In genomic region chr12:92077530-92077929, GRCh38 we compare ENCODE assay signal across 12 cellular contexts.
DNase-seq lines count a peak whose midpoint lies in the region; ATAC-seq and TF ChIP-seq lines count a peak whose summit lies in the region.
"Had no signal": no experiment of that assay in that cellular context is flagged by ENCODE, and none has a peak within 500 bp of the region (broad histone marks: within the 10 kb centered on the region; RNA-seq: fewer than 3 reads in every experiment).

No MANE protein-coding gene starts in this region.

- H3K23ac ChIP-seq in IMR-90 (ENCODE audit: low read depth, low read length), result peak overlapping the region; percentile 49

- no peak for TF ChIP-seq CTCF in CD14-positive monocyte (IDR thresholded peaks at IDR 0.05)
- no peak for TF ChIP-seq CTCF in IMR-90 (conservative IDR thresholded peaks at IDR 0.05; ENCODE audit: low read depth, low read length)
- TF ChIP-seq CTCF in MCF 10A (IDR thresholded peaks at IDR 0.05; ENCODE audit: unreplicated experiment), result no peak
- TF ChIP-seq CTCF in neutrophil (IDR thresholded peaks at IDR 0.05), result no peak
- TF ChIP-seq CTCF in neural progenitor cell (IDR thresholded peaks at IDR 0.05), result no peak

- peaks cover 0 to 5% (median 0%) of the 10 kb centered on the region in 7 donors for H3K9me3 Mint-ChIP-seq in CD14-positive monocyte
- H3K9me3 Mint-ChIP-seq in MCF 10A (ENCODE audit: unreplicated experiment), result peaks cover 7% of the 10 kb centered on the region
- peaks cover 4% of the 10 kb centered on the region for H3K9me3 Mint-ChIP-seq in neural progenitor cell
- H3K9me3 Mint-ChIP-seq: effector memory CD8-positive, alpha-beta T cell had no signal

- H2BK15ac ChIP-seq in IMR-90 (ENCODE audit: low read depth, low read length), result peak overlapping the region; percentile 82; the same call in 2 of the 3 replicates

- H3K56ac ChIP-seq in IMR-90 (ENCODE audit: extremely low read depth, insufficient read depth, low read length), result peak overlapping the region; percentile 75

- POLR2A ChIA-PET in IMR-90 (lab: Charles Lee; ENCODE audit: unreplicated experiment) (interaction anchor here (0.5 kb wide), 1 partner anchor 71 kb away, joined by 4 read pairs; no protein-coding TSS in a partner anchor), MCF 10A (lab: Yijun Ruan, JAX) (interaction anchor here (0.8 to 4.7 kb wide), 17 partner anchors 9 to 358 kb away, joined by 3 to 41 read pairs (median 5); partner anchors contain the start of gene BTG1)

- peak overlapping the region; percentile 90 for H3K4ac ChIP-seq in IMR-90 (ENCODE audit: low read depth, low read length)

- in situ Hi-C loops in IMR-90 (cut with MboI; ENCODE audit: low sequenced_read_pairs), result no loop called here

- no peak overlapping the region for H3K4me3 ChIP-seq in IMR-90 (ENCODE audit: insufficient read depth, low read depth, low read length)
- no peak overlapping the region for H3K4me3 ChIP-seq in neutrophil (ENCODE audit: low read depth in 1 of 2, low read length in 1 of 2)
- H3K4me3 ChIP-seq in neural progenitor cell, result no peak overlapping the region
- H3K4me3 ChIP-seq: gastrocnemius medialis had no signal

- no peak for TF ChIP-seq RAD21 in IMR-90 (IDR thresholded peaks at IDR 0.05; ENCODE audit: low read length)

- BruUV-seq in IMR-90 (replicated peaks; lab: Mats Ljungman, UMichigan) (no TSS peak), MCF 10A (replicated peaks; lab: Mats Ljungman, UMichigan) (no TSS peak)

- peak overlapping the region in 1 of 2 donors; percentile 75 for H3K4me3 Mint-ChIP-seq in CD14-positive monocyte
- no peak overlapping the region for H3K4me3 Mint-ChIP-seq in MCF 10A (ENCODE audit: unreplicated experiment)
- H3K4me3 Mint-ChIP-seq in neural progenitor cell, result no peak overlapping the region
- H3K4me3 Mint-ChIP-seq: effector memory CD8-positive, alpha-beta T cell had no signal

- peak overlapping the region; percentile 99 for H2BK5ac ChIP-seq in IMR-90 (ENCODE audit: low read depth, low read length, poor library complexity, severe bottlenecking)

- peak overlapping the region; percentile 97 for H2BK20ac ChIP-seq in IMR-90 (ENCODE audit: low read depth, low read length)

- peak overlapping the region; percentile 74 for H3K18ac ChIP-seq in IMR-90 (ENCODE audit: low read depth, low read length)

- no peak overlapping the region for H3K9ac ChIP-seq in IMR-90 (ENCODE audit: low read depth, low read length)
- no peak overlapping the region for H3K9ac ChIP-seq in neural progenitor cell

- peaks cover 0 to 3% of the 10 kb centered on the region in 2 donors for H3K36me3 Mint-ChIP-seq in CD14-positive monocyte
- H3K36me3 Mint-ChIP-seq in MCF 10A (ENCODE audit: insufficient read depth, unreplicated experiment), result peaks cover 27% of the 10 kb centered on the region
- H3K36me3 Mint-ChIP-seq in neural progenitor cell, result no peaks in the 10 kb centered on the region

- no peak for ATAC-seq in IMR-90 (ENCODE audit: low read depth)
- ATAC-seq in GM21576 (IDR thresholded peaks at IDR 0.05; ENCODE audit: unreplicated experiment), result no peak
- ATAC-seq: effector memory CD8-positive, alpha-beta T cell had no signal

- H4K5ac ChIP-seq in IMR-90 (ENCODE audit: low read depth, low read length), result peak overlapping the region; percentile 87

- H3K4me1 Mint-ChIP-seq in CD14-positive monocyte (peaks cover 80% of the 10 kb centered on the region), MCF 10A (ENCODE audit: insufficient read depth, unreplicated experiment) (peaks cover 60% of the 10 kb centered on the region), neural progenitor cell (peaks cover 25% of the 10 kb centered on the region)

- no peaks in the 10 kb centered on the region for H4K20me1 ChIP-seq in IMR-90 (ENCODE audit: insufficient read depth, low read length)
- no peaks in the 10 kb centered on the region for H4K20me1 ChIP-seq in neural progenitor cell (ENCODE audit: low read depth)

- H2AK5ac ChIP-seq in IMR-90 (ENCODE audit: low read depth, low read length), result peak overlapping the region; percentile 73

- no peaks in the 10 kb centered on the region for H3K9me3 ChIP-seq in IMR-90 (ENCODE audit: control insufficient read depth, insufficient read depth, low read length)
- H3K9me3 ChIP-seq in neutrophil, result no peaks in the 10 kb centered on the region
- no peaks in the 10 kb centered on the region for H3K9me3 ChIP-seq in neural progenitor cell (ENCODE audit: low read depth)
- H3K9me3 ChIP-seq: gastrocnemius medialis had no signal

- H3K79me1 ChIP-seq in IMR-90 (ENCODE audit: low read depth in 1 of 2, low read length in 2 of 2), result peaks cover 8 to 25% of the 10 kb centered on the region in 2 experiments; a peak in 3 of 4 replicates

- peak overlapping the region; percentile 7 to 77; a peak in 3 of 4 replicates for H4K8ac ChIP-seq in IMR-90 (ENCODE audit: low read depth in 2 of 2, low read length in 2 of 2)

- H3K27me3 Mint-ChIP-seq in CD14-positive monocyte (ENCODE audit: low read depth in 3 of 3), result no peaks in the 10 kb centered on the region
- H3K27me3 Mint-ChIP-seq in MCF 10A (ENCODE audit: insufficient read depth, unreplicated experiment), result no peaks in the 10 kb centered on the region
- no peaks in the 10 kb centered on the region for H3K27me3 Mint-ChIP-seq in neural progenitor cell (ENCODE audit: insufficient read depth, low read depth)
- H3K27me3 Mint-ChIP-seq: effector memory CD8-positive, alpha-beta T cell had no signal

- TF ChIP-seq POLR2A in IMR-90 (IDR thresholded peaks at IDR 0.05; ENCODE audit: low read depth, low read length), result no peak

- peaks cover 20% of the 10 kb centered on the region for H3K9me1 ChIP-seq in IMR-90 (ENCODE audit: insufficient read depth, low read length)

- no peak overlapping the region for H2AFZ ChIP-seq in IMR-90 (replicated peaks; ENCODE audit: low read length, poor library complexity)
- H2AFZ ChIP-seq in neural progenitor cell (replicated peaks), result no peak overlapping the region

- dilution Hi-C loops in IMR-90 (cut with HindIII; ENCODE audit: low sequenced_read_pairs, unreplicated experiment), result no loop called here

- intact Hi-C loops in CD14-positive monocyte (cut with micrococcal nuclease) (loop anchor here in 1 of 2 donors (10.0 kb wide), 1 partner anchor 47 kb away; no protein-coding TSS in a partner anchor), IMR-90 (cut with micrococcal nuclease) (loop anchor here (5.0 kb wide), 1 partner anchor 90 kb away; no protein-coding TSS in a partner anchor), MCF 10A (cut with micrococcal nuclease) (no loop called here)

- H3K79me2 ChIP-seq in neural progenitor cell (ENCODE audit: low read depth), result no peaks in the 10 kb centered on the region

- CTCF ChIA-PET in IMR-90 (lab: Yijun Ruan, JAX) (interaction anchor here (1.1 kb wide), 1 partner anchor 17 kb away, joined by 4 read pairs; no protein-coding TSS in a partner anchor), MCF 10A (lab: Yijun Ruan, JAX) (interaction anchor here (1.1 kb wide), 1 partner anchor 147 kb away, joined by 3 read pairs; no protein-coding TSS in a partner anchor)

- peak overlapping the region; percentile 86 for H3K14ac ChIP-seq in IMR-90 (replicated peaks; ENCODE audit: low read depth, low read length)

- WGBS in IMR-90 (ENCODE audit: extremely low coverage in 2 of 2, insufficient read length in 1 of 2), 2 experiments, result 83% methylated on average over 1 of the region's 1 CpG; no CpG with 5 or more reads in 1 of the 2 experiments

- peak overlapping the region; percentile 97 for H4K91ac ChIP-seq in IMR-90 (ENCODE audit: insufficient read depth, low read depth, low read length)

- H3K27me3 ChIP-seq in IMR-90 (ENCODE audit: control insufficient read depth, insufficient read depth, low read length) (no peaks in the 10 kb centered on the region), neutrophil (no peaks in the 10 kb centered on the region), neural progenitor cell (no peaks in the 10 kb centered on the region)
- H3K27me3 ChIP-seq: gastrocnemius medialis had no signal

- H3K27ac Mint-ChIP-seq in CD14-positive monocyte, result peak overlapping the region; percentile 40 to 93 (median 83)
- peak overlapping the region; percentile 95 for H3K27ac Mint-ChIP-seq in MCF 10A (ENCODE audit: low read depth, unreplicated experiment)
- no peak overlapping the region for H3K27ac Mint-ChIP-seq in neural progenitor cell
- H3K27ac Mint-ChIP-seq: effector memory CD8-positive, alpha-beta T cell had no signal

- no peak overlapping the region for H2AK9ac ChIP-seq in IMR-90 (replicated peaks; ENCODE audit: low read depth, low read length, poor library complexity)

- H3F3A ChIP-seq in neural progenitor cell (ENCODE audit: low read depth), result no peaks in the 10 kb centered on the region

- H3K27ac ChIP-seq in IMR-90 (ENCODE audit: insufficient read depth, low read length) (peak overlapping the region; percentile 91), neutrophil (peak overlapping the region; percentile 76), neural progenitor cell (no peak overlapping the region)
- H3K27ac ChIP-seq: C4-2B had no signal

- H3K4me1 ChIP-seq in IMR-90 (ENCODE audit: control insufficient read depth, insufficient read depth, low read length) (peaks cover 26% of the 10 kb centered on the region), neutrophil (ENCODE audit: control insufficient read depth in 1 of 2, insufficient read depth in 1 of 2, low read depth in 1 of 2, low read length in 1 of 2) (peaks cover 46 to 50% of the 10 kb centered on the region in 2 experiments), neural progenitor cell (peaks cover 16% of the 10 kb centered on the region)

- H3K4me2 ChIP-seq in IMR-90 (ENCODE audit: low read depth, low read length), result no peak overlapping the region; the same call in 1 of the 2 replicates
- no peak overlapping the region for H3K4me2 ChIP-seq in neural progenitor cell

- H3K36me3 ChIP-seq in IMR-90 (ENCODE audit: control insufficient read depth, insufficient read depth, low read length) (no peaks in the 10 kb centered on the region), neutrophil (no peaks in the 10 kb centered on the region), neural progenitor cell (no peaks in the 10 kb centered on the region)
- H3K36me3 ChIP-seq: gastrocnemius medialis had no signal

- peak overlapping the region; percentile 96 for H2BK120ac ChIP-seq in IMR-90 (ENCODE audit: low read depth, low read length)

- DNase-seq in CD14-positive monocyte (ENCODE audit: low spot score) (no peak), IMR-90 (no peak), MCF 10A (ENCODE audit: unreplicated experiment) (no peak), neural progenitor cell (ENCODE audit: low spot score) (no peak), kidney tubule cell (ENCODE audit: low spot score) (no peak), cerebellum (ENCODE audit: low spot score) (no peak)
- DNase-seq: effector memory CD8-positive, alpha-beta T cell; stimulated activated CD4-positive, alpha-beta T cell treated with anti-CD3 and anti-CD28 coated beads, Interleukin-2, amount 100 ng/mL, for 48 hours had no signal

TF ChIP-seq in IMR-90, 13 proteins besides CTCF, POLR2A, EP300 and RAD21 (continues in another document):
- TF ChIP-seq FOS (IDR thresholded peaks at IDR 0.05; ENCODE audit: low read depth, low read length), result no peak
- TF ChIP-seq NFE2L2 (IDR thresholded peaks at IDR 0.05; ENCODE audit: low read depth, low read length), result no peak
- TF ChIP-seq SMC3 (IDR thresholded peaks at IDR 0.05; ENCODE audit: low read depth, low read length), result no peak
- TF ChIP-seq MXI1 (IDR thresholded peaks at IDR 0.05; ENCODE audit: borderline replicate concordance, low read depth, low read length), result no peak
- TF ChIP-seq CEBPB (IDR thresholded peaks at IDR 0.05; ENCODE audit: low read depth, low read length), result no peak
- TF ChIP-seq RFX5 (IDR thresholded peaks at IDR 0.05; ENCODE audit: low read depth, low read length), result no peak
